Comparison of ENCODE assay signal across 7 cellular contexts in the genomic region with DNA sequence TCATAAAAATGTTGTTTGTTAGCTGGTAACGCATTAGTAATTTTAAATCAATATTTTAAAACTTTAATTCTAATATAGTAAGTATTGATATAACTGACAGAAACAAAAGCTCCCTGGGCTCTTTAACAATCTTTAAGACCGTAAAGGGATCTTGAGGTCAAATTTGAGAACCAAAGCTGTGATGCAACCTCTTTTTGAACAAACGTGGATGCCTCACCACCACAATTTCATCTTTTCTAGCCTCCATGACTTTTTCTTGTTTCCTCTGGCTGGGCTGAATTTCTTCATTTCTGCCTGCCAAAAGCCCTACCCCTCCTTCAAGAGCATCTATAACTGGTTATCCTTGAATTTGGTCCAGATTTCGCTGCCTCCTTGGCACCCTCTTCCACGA. TPM values are rescaled to one million over a fixed set of nuclear protein-coding genes. Genes with fewer than 3 reads are reported as not detected.
DNase-seq lines count a peak whose midpoint lies in the region; ATAC-seq and TF ChIP-seq lines count a peak whose summit lies in the region.

No MANE protein-coding gene starts in this region.

- 80% methylated on average over 4 of the region's 5 CpGs for WGBS in HUES64
- 41 to 55% (median 47%) methylated on average over 5 of the region's 5 CpGs for WGBS in stomach, 5 donors

- peaks cover 10% of the 10 kb centered on the region for H3K27me3 ChIP-seq in HUES64 (ENCODE audit: insufficient read depth, low read length)
- peaks cover 11% of the 10 kb centered on the region for H3K27me3 ChIP-seq in iPS-18a (ENCODE audit: control insufficient read depth, insufficient read depth, low read length)
- H3K27me3 ChIP-seq in stomach: no peaks in the 10 kb centered on the region

- H3K27ac ChIP-seq in HUES64 (ENCODE audit: low read depth, low read length) (no peak overlapping the region), iPS-18a (ENCODE audit: low read length) (no peak overlapping the region), stomach (peak overlapping the region; percentile 87 to 98 (median 93))

- H3K9me3 Mint-ChIP-seq in activated CD4-positive, alpha-beta memory T cell treated with anti-CD3 and anti-CD28 coated beads, Interleukin-2, amount 10 ng/mL, durations not matched to agents 7 days and 5 days: no peaks in the 10 kb centered on the region

- intact Hi-C loops in stomach (cut with DNase I; ENCODE audit: low total_unique reads): no loop called here

- no peak for DNase-seq in activated CD4-positive, alpha-beta memory T cell treated with anti-CD3 and anti-CD28 coated beads, Interleukin-2, amount 10 ng/mL, durations not matched to agents 7 days and 5 days
- no peak for DNase-seq in stomach
- no peak for DNase-seq in HUDEP-2 (lab: John Stamatoyannopoulos, UW; ENCODE audit: unreplicated experiment in 76 of 76)
- DNase-seq in COLO829 (ENCODE audit: low spot score): no peak

- POLR2A ChIA-PET in activated CD4-positive, alpha-beta memory T cell treated with anti-CD3 and anti-CD28 coated beads, Interleukin-2, amount 10 ng/mL, durations not matched to agents 7 days and 5 days (lab: Charles Lee): interaction anchor here (0.8 kb wide), 2 partner anchors 9 to 114 kb away, joined by 3 read pairs; no protein-coding TSS in a partner anchor

- CTCF ChIA-PET in activated CD4-positive, alpha-beta memory T cell treated with anti-CD3 and anti-CD28 coated beads, Interleukin-2, amount 10 ng/mL, durations not matched to agents 7 days and 5 days (lab: Charles Lee): interaction anchor here (0.7 to 0.9 kb wide), 3 partner anchors 15 to 475 kb away, joined by 3 to 4 read pairs (median 4); partner anchors contain the start of genes CCDC142 and TTC31

- no peak for TF ChIP-seq CTCF in stomach (IDR thresholded peaks at IDR 0.05)

- H3K4me3 Mint-ChIP-seq in activated CD4-positive, alpha-beta memory T cell treated with anti-CD3 and anti-CD28 coated beads, Interleukin-2, amount 10 ng/mL, durations not matched to agents 7 days and 5 days: peak overlapping the region; percentile 78

- TF ChIP-seq EP300 in stomach (IDR thresholded peaks at IDR 0.05): no peak

- ATAC-seq in HG03097 (IDR thresholded peaks at IDR 0.05; ENCODE audit: low FRiP score, unreplicated experiment): no peak

- H3K9me3 ChIP-seq in HUES64 (ENCODE audit: insufficient read depth, low read depth, low read length) (peaks cover 3% of the 10 kb centered on the region; the same call in 1 of the 2 replicates), iPS-18a (ENCODE audit: control insufficient read depth, low read depth, low read length) (peaks cover 4% of the 10 kb centered on the region), stomach (peaks cover 0 to 5% (median 2%) of the 10 kb centered on the region in 4 donors)

- H3K9ac ChIP-seq in HUES64 (ENCODE audit: low read depth, low read length) (peak overlapping the region; percentile 95), iPS-18a (ENCODE audit: low read length) (peak overlapping the region; percentile 72)

- H3K4me1 Mint-ChIP-seq in activated CD4-positive, alpha-beta memory T cell treated with anti-CD3 and anti-CD28 coated beads, Interleukin-2, amount 10 ng/mL, durations not matched to agents 7 days and 5 days: peaks cover 66% of the 10 kb centered on the region

- H3K27me3 Mint-ChIP-seq in activated CD4-positive, alpha-beta memory T cell treated with anti-CD3 and anti-CD28 coated beads, Interleukin-2, amount 10 ng/mL, durations not matched to agents 7 days and 5 days: no peaks in the 10 kb centered on the region

- H3K36me3 ChIP-seq in HUES64 (ENCODE audit: insufficient read depth, low read length) (peaks cover 12% of the 10 kb centered on the region; the same call in 1 of the 2 replicates), iPS-18a (ENCODE audit: control insufficient read depth, low read depth, low read length) (no peaks in the 10 kb centered on the region), stomach (peaks cover 0 to 20% (median 9%) of the 10 kb centered on the region in 4 donors)

- H3K36me3 Mint-ChIP-seq in activated CD4-positive, alpha-beta memory T cell treated with anti-CD3 and anti-CD28 coated beads, Interleukin-2, amount 10 ng/mL, durations not matched to agents 7 days and 5 days (ENCODE audit: low read depth): peaks cover 38% of the 10 kb centered on the region

- H3K4me1 ChIP-seq in HUES64 (ENCODE audit: insufficient read depth, low read length): no peaks in the 10 kb centered on the region
- no peaks in the 10 kb centered on the region for H3K4me1 ChIP-seq in iPS-18a (ENCODE audit: control insufficient read depth, low read depth, low read length)
- peaks cover 7 to 23% (median 15%) of the 10 kb centered on the region in 4 donors for H3K4me1 ChIP-seq in stomach

- H3K27ac Mint-ChIP-seq in activated CD4-positive, alpha-beta memory T cell treated with anti-CD3 and anti-CD28 coated beads, Interleukin-2, amount 10 ng/mL, durations not matched to agents 7 days and 5 days: peak overlapping the region; percentile 82

- TF ChIP-seq POLR2A in stomach (IDR thresholded peaks at IDR 0.05): no peak

- H3K4me3 ChIP-seq in HUES64 (ENCODE audit: low read length): peak overlapping the region; percentile 74
- H3K4me3 ChIP-seq in iPS-18a (ENCODE audit: low read length): peak overlapping the region; percentile 57
- peak overlapping the region; percentile 62 to 80 (median 64) for H3K4me3 ChIP-seq in stomach

RNA-seq across cellular contexts. Expression of gene POLE4, which starts 0.6 kb away (rescaled TPM):
- polyA plus RNA-seq in HUES64 (2013, experiment 1 of 2): 28.7 TPM
- polyA plus RNA-seq in HUES64 (2013, experiment 2 of 2): 24.5 TPM
- 10 to 100 TPM; 39.9 to 49.4 TPM for total RNA-seq in activated CD4-positive, alpha-beta memory T cell treated with anti-CD3 and anti-CD28 coated beads, Interleukin-2, amount 10 ng/mL, durations not matched to agents 7 days and 5 days
- total RNA-seq in stomach: 10 to 100 TPM in 3 of 5 donors, 1 to 10 TPM in 2; 6.7 to 43.2 (median 19.6) TPM
- polyA plus RNA-seq in stomach: 100 to 1,000 TPM in 1 of 3 donors, 10 to 100 TPM in 2; 59.8 to 112 (median 92.1) TPM

Comparison
In these comparisons a context has a peak if more than half of its experiments do, and no peak if none do; other contexts are left out.
1. H3K27ac ChIP-seq: peak in stomach (5 of 5); none in HUES64 (single experiment) and iPS-18a (single experiment).
2. Peak in every context shown above with its lines, with median percentiles within 50 percentile points of each other: H3K4me3 ChIP-seq.